1 cellular context compared by ENCODE assay signal in genomic region chr3:23805881-23806321, GRCh38.
TF ChIP-seq lines count a peak whose summit lies in the region.

Gene UBE2E1 (plus strand): TSS chr3:23805955. CDS start chr3:23807270, 1,315 bp downstream.

TF ChIP-seq in HepG2, 621 proteins besides CTCF, POLR2A, EP300 and RAD21 (continued from another document and continues in another):
- TF ChIP-seq ZNF574 (CRISPR knock-in tag; IDR thresholded peaks at IDR 0.05) (no peak; the same call in 1 of the 2 replicates), KDM2A (CRISPR knock-in tag; IDR thresholded peaks at IDR 0.05; ENCODE audit: borderline replicate concordance, low read depth) (peak; percentile 26; the same call in 1 of the 2 replicates), SMYD3 (CRISPR knock-in tag; IDR thresholded peaks at IDR 0.05) (no peak), BCL6 (CRISPR knock-in tag; IDR thresholded peaks at IDR 0.05) (no peak), MYNN (CRISPR knock-in tag; IDR thresholded peaks at IDR 0.05; ENCODE audit: low read depth) (no peak), THAP11 (CRISPR knock-in tag; IDR thresholded peaks at IDR 0.05) (0 out of 2 replicates have a peak, but pooled peaks have one; percentile 30), ZNF30 (CRISPR knock-in tag; IDR thresholded peaks at IDR 0.05) (no peak), ELF1 (CRISPR knock-in tag; IDR thresholded peaks at IDR 0.05) (peak; percentile 42; the same call in 1 of the 2 replicates), RBAK (CRISPR knock-in tag; IDR thresholded peaks at IDR 0.05) (no peak), HNF1A (IDR thresholded peaks at IDR 0.05; ENCODE audit: low read depth) (no peak), HNF1A (CRISPR knock-in tag; IDR thresholded peaks at IDR 0.05; ENCODE audit: borderline replicate concordance) (no peak), ZNF841 (CRISPR knock-in tag; IDR thresholded peaks at IDR 0.05; ENCODE audit: borderline replicate concordance) (no peak), GLMP (CRISPR knock-in tag; IDR thresholded peaks at IDR 0.05; ENCODE audit: borderline replicate concordance) (no peak), FOXO4 (CRISPR knock-in tag; conservative IDR thresholded peaks at IDR 0.05) (no peak), IRF9 (CRISPR knock-in tag; IDR thresholded peaks at IDR 0.05; ENCODE audit: borderline replicate concordance) (no peak), JUN (CRISPR knock-in tag; IDR thresholded peaks at IDR 0.05) (no peak), THYN1 (CRISPR knock-in tag; IDR thresholded peaks at IDR 0.05; ENCODE audit: borderline replicate concordance, low read depth) (no peak), ZNF281 (CRISPR knock-in tag; IDR thresholded peaks at IDR 0.05; ENCODE audit: borderline replicate concordance) (peak; percentile 75; the same call in 1 of the 2 replicates), KAT7 (CRISPR knock-in tag; IDR thresholded peaks at IDR 0.05; ENCODE audit: borderline replicate concordance) (no peak), ZSCAN5A (CRISPR knock-in tag; IDR thresholded peaks at IDR 0.05; ENCODE audit: borderline replicate concordance) (no peak), TFDP1 (CRISPR knock-in tag; IDR thresholded peaks at IDR 0.05; ENCODE audit: borderline replicate concordance) (no peak), EEA1 (CRISPR knock-in tag; IDR thresholded peaks at IDR 0.05; ENCODE audit: borderline replicate concordance) (no peak), ZBTB38 (CRISPR knock-in tag; IDR thresholded peaks at IDR 0.05) (no peak), ZNF441 (CRISPR knock-in tag; IDR thresholded peaks at IDR 0.05; ENCODE audit: borderline replicate concordance) (no peak), ATM (IDR thresholded peaks at IDR 0.05; ENCODE audit: borderline replicate concordance) (no peak), ZNF512 (CRISPR knock-in tag; IDR thresholded peaks at IDR 0.05) (no peak), ZNF260 (CRISPR knock-in tag; IDR thresholded peaks at IDR 0.05; ENCODE audit: borderline replicate concordance, low read depth) (no peak), FOXP4 (CRISPR knock-in tag; IDR thresholded peaks at IDR 0.05) (no peak), U2AF1 (optimal IDR thresholded peaks at IDR 0.05; ENCODE audit: low read depth, low read length) (no peak), HMGXB4 (CRISPR knock-in tag; IDR thresholded peaks at IDR 0.05; ENCODE audit: borderline replicate concordance in 1 of 2, low read depth in 1 of 2) (0 out of 4 replicates have a peak, but pooled peaks of 1 of the 2 experiments have one; percentile 11), TCF7 (IDR thresholded peaks at IDR 0.05; ENCODE audit: low read depth) (no peak), SNAI1 (CRISPR knock-in tag; IDR thresholded peaks at IDR 0.05; ENCODE audit: borderline replicate concordance) (no peak)
